In the genomic region with DNA sequence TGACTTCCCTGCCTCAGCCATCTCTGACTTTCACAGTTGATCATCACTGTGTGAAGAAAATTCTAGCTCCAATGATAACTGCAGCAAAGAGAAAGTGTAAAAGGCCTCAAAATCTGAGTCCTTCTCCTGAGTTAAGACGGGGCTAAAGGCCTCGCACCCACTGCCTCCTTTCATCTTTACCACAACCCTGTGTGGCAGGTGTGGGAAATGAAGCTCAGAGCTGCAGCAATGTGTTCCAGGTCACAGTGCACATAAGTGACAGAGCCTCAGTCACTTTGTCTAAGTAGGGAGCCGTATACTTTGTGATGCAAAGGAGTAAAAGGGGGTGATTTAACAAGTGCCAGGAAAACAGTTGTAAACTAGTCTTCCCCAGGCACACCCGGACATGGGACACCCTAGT, we compare ENCODE assay signal across 15 cellular contexts.
"Had no signal": no experiment of that assay in that cellular context is flagged by ENCODE, and none has a peak within 500 bp of the region (broad histone marks: within the 10 kb centered on the region; RNA-seq: fewer than 3 reads in every experiment).

No MANE protein-coding gene starts in this region.

- H3K4me1 ChIP-seq: ascending aorta, stomach had no signal

- DNase-seq: activated CD4-positive, alpha-beta memory T cell treated with anti-CD3 and anti-CD28 coated beads for 36 hours; activated effector memory CD4-positive, alpha-beta T cell treated with Interleukin-2 at 50 U/mL for 16 hours; activated T-cell treated with anti-CD3 and anti-CD28 coated beads, Interleukin-2, amount 50 U/mL, for 4 hours; effector memory CD8-positive, alpha-beta T cell; heart left ventricle; immature natural killer cell; spleen; stomach; testis; upper lobe of left lung had no signal

- H3K4me3 Mint-ChIP-seq: activated CD4-positive, alpha-beta memory T cell treated with anti-CD3 and anti-CD28 coated beads for 36 hours; activated T-cell treated with anti-CD3 and anti-CD28 coated beads, Interleukin-2, amount 50 U/mL, for 4 hours; dendritic cell treated with granulocyte-macrophage colony-stimulating factor and Interleukin-4, amounts not matched to agents 40 ng/mL and 50 ng/mL, for 4 days; effector memory CD8-positive, alpha-beta T cell; immature natural killer cell; mesothelial cell of epicardium; T-helper 2 cell treated with Interferon-gamma antibody and Interleukin-4, amounts not matched to agents 5 μg/mL and 100 μg/mL, for 36 hours had no signal

- H3K27ac Mint-ChIP-seq: activated CD4-positive, alpha-beta memory T cell treated with anti-CD3 and anti-CD28 coated beads for 36 hours; dendritic cell treated with granulocyte-macrophage colony-stimulating factor and Interleukin-4, amounts not matched to agents 40 ng/mL and 50 ng/mL, for 4 days; effector memory CD8-positive, alpha-beta T cell; immature natural killer cell; T-helper 2 cell treated with Interferon-gamma antibody and Interleukin-4, amounts not matched to agents 5 μg/mL and 100 μg/mL, for 36 hours had no signal

- H3K27me3 Mint-ChIP-seq: activated CD4-positive, alpha-beta memory T cell treated with anti-CD3 and anti-CD28 coated beads for 36 hours; dendritic cell treated with granulocyte-macrophage colony-stimulating factor and Interleukin-4, amounts not matched to agents 40 ng/mL and 50 ng/mL, for 4 days had no signal

- H3K27ac ChIP-seq: ascending aorta, heart left ventricle, spleen, stomach, testis, upper lobe of left lung had no signal

- H3K9me3 ChIP-seq: ascending aorta, heart left ventricle, spleen, stomach, testis, upper lobe of left lung had no signal

- H3K9me3 Mint-ChIP-seq: activated CD4-positive, alpha-beta memory T cell treated with anti-CD3 and anti-CD28 coated beads for 36 hours; activated T-cell treated with anti-CD3 and anti-CD28 coated beads, Interleukin-2, amount 50 U/mL, for 4 hours; dendritic cell treated with granulocyte-macrophage colony-stimulating factor and Interleukin-4, amounts not matched to agents 40 ng/mL and 50 ng/mL, for 4 days; effector memory CD8-positive, alpha-beta T cell; immature natural killer cell; mesothelial cell of epicardium; T-helper 2 cell treated with Interferon-gamma antibody and Interleukin-4, amounts not matched to agents 5 μg/mL and 100 μg/mL, for 36 hours had no signal

- H3K4me3 ChIP-seq: ascending aorta, heart left ventricle, spleen, stomach, testis, upper lobe of left lung had no signal

- H3K36me3 Mint-ChIP-seq: activated CD4-positive, alpha-beta memory T cell treated with anti-CD3 and anti-CD28 coated beads for 36 hours; immature natural killer cell; mesothelial cell of epicardium had no signal

- H3K27me3 ChIP-seq: ascending aorta, heart left ventricle, spleen, stomach, testis, upper lobe of left lung had no signal

- ATAC-seq: activated CD4-positive, CD25-positive, alpha-beta regulatory T cell treated with anti-CD3 and anti-CD28 coated beads, Interleukin-2, amount 50 U/mL, for 24 hours; activated T-cell treated with anti-CD3 and anti-CD28 coated beads, Interleukin-2, amount 50 U/mL, for 4 hours; effector memory CD8-positive, alpha-beta T cell; heart left ventricle had no signal

- H3K36me3 ChIP-seq: ascending aorta, heart left ventricle, spleen, stomach, upper lobe of left lung had no signal
